In genomic region chr11:32838505-32839274, GRCh38 we compare ENCODE assay signal across 15 cellular contexts. TPM values are rescaled to one million over a fixed set of nuclear protein-coding genes. Genes with fewer than 3 reads are reported as not detected.
DNase-seq lines count a peak whose midpoint lies in the region; ATAC-seq and TF ChIP-seq lines count a peak whose summit lies in the region.
"Had no signal": no experiment of that assay in that cellular context is flagged by ENCODE, and none has a peak within 500 bp of the region (broad histone marks: within the 10 kb centered on the region; RNA-seq: fewer than 3 reads in every experiment).

No MANE protein-coding gene starts in this region.

- H3K4ac ChIP-seq in trophoblast cell (ENCODE audit: low read depth, low read length): no peak overlapping the region

- H3K9ac ChIP-seq in trophoblast cell (ENCODE audit: low read length): no peak overlapping the region
- H3K9ac ChIP-seq: SK-N-SH had no signal

- H3K27ac ChIP-seq in trophoblast cell (ENCODE audit: low read depth, low read length): no peak overlapping the region
- H3K27ac ChIP-seq: brain microvascular endothelial cell, ovary had no signal

- no peaks in the 10 kb centered on the region for H3K79me2 ChIP-seq in trophoblast cell (ENCODE audit: control insufficient read depth, insufficient read depth, low read length, poor library complexity)

- no peak overlapping the region for H4K12ac ChIP-seq in trophoblast cell (ENCODE audit: low read depth, low read length)

- H3K4me3 ChIP-seq in epithelial cell of esophagus (ENCODE audit: low read length): peak overlapping the region; percentile 28
- no peak overlapping the region for H3K4me3 ChIP-seq in trophoblast cell (ENCODE audit: low read depth, low read length)
- H3K4me3 ChIP-seq: ovary had no signal

- no peak overlapping the region for H3K18ac ChIP-seq in trophoblast cell (ENCODE audit: low read length)

- H2AK5ac ChIP-seq in trophoblast cell (ENCODE audit: low read length): no peak overlapping the region

- no CpG with 5 or more reads among the region's 2 CpGs for WGBS in trophoblast cell (ENCODE audit: extremely low coverage, insufficient coverage, insufficient read length)

- H3K4me1 ChIP-seq in trophoblast cell (ENCODE audit: control insufficient read depth in 1 of 2, insufficient read depth in 2 of 2, low read length in 2 of 2): no peaks in the 10 kb centered on the region

- no peak overlapping the region for H2BK120ac ChIP-seq in trophoblast cell (ENCODE audit: insufficient read depth, low read length, poor library complexity)

- no peaks in the 10 kb centered on the region for H3K27me3 ChIP-seq in trophoblast cell (ENCODE audit: insufficient read depth, low read length)
- H3K27me3 ChIP-seq: brain microvascular endothelial cell, ovary had no signal

- ATAC-seq in HG03095 (IDR thresholded peaks at IDR 0.05; ENCODE audit: unreplicated experiment): no peak
- ATAC-seq: activated CD4-positive, CD25-positive, alpha-beta regulatory T cell treated with anti-CD3 and anti-CD28 coated beads, Interleukin-2, amount 50 U/mL, for 24 hours had no signal

- H2BK12ac ChIP-seq in trophoblast cell (ENCODE audit: low read length): no peak overlapping the region

- no peak overlapping the region for H3K23ac ChIP-seq in trophoblast cell (ENCODE audit: low read length)

- H3K14ac ChIP-seq in trophoblast cell (ENCODE audit: low read length): no peak overlapping the region

- no peak for TF ChIP-seq CTCF in epithelial cell of esophagus (IDR thresholded peaks at IDR 0.05; ENCODE audit: insufficient read depth, low read depth, low read length, missing control alignments)

- H4K91ac ChIP-seq in trophoblast cell (ENCODE audit: low read depth, low read length): no peak overlapping the region

- peaks cover 2 to 6% of the 10 kb centered on the region in 2 experiments for H3K36me3 ChIP-seq in trophoblast cell (ENCODE audit: control insufficient read depth in 1 of 2, insufficient read depth in 2 of 2, low read length in 2 of 2)
- H3K36me3 ChIP-seq: brain microvascular endothelial cell, ovary had no signal

- H4K8ac ChIP-seq in trophoblast cell (ENCODE audit: low read depth, low read length): no peak overlapping the region

- no peak overlapping the region for H3K4me2 ChIP-seq in trophoblast cell (ENCODE audit: low read length)
- H3K4me2 ChIP-seq: SK-N-SH had no signal

- no peak overlapping the region for H2AFZ ChIP-seq in trophoblast cell (ENCODE audit: insufficient read depth, low read length, poor library complexity)

- no peaks in the 10 kb centered on the region for H3K79me1 ChIP-seq in trophoblast cell (ENCODE audit: low read length)

- no peaks in the 10 kb centered on the region for H3K9me3 ChIP-seq in trophoblast cell (ENCODE audit: insufficient read depth, low read depth, low read length)
- H3K9me3 ChIP-seq: ovary, SK-N-SH had no signal

- H2BK5ac ChIP-seq in trophoblast cell (ENCODE audit: low read depth, low read length, poor library complexity): no peak overlapping the region

- peak; percentile 29 for DNase-seq in NCI-H345 (lab: John Stamatoyannopoulos, UW)
- DNase-seq in NCI-H345 treated with DMSO at 0.1 percent for 48 hours (lab: John Stamatoyannopoulos, UW; ENCODE audit: unreplicated experiment): no peak
- DNase-seq in NCI-H2171 (lab: John Stamatoyannopoulos, UW): peak; percentile 7
- DNase-seq in epithelial cell of esophagus (ENCODE audit: low read depth): peak; percentile 94
- peak; percentile 23 to 88 for DNase-seq in trophoblast cell
- no peak for DNase-seq in stimulated activated CD4-positive, alpha-beta T cell treated with anti-CD3 and anti-CD28 coated beads, Interleukin-1b, Interleukin-23, amount 100 ng/mL, for 48 hours
- no peak for DNase-seq in NK-92 (lab: John Stamatoyannopoulos, UW; ENCODE audit: unreplicated experiment)
- DNase-seq: brain microvascular endothelial cell, DND-41, mesendoderm, NCI-H524 treated with DMSO at 0.1 percent for 48 hours, ovary, SK-N-SH had no signal

RNA-seq across cellular contexts. Expression of gene PRRG4, which starts 9.0 kb away (rescaled TPM):
- polyA plus RNA-seq in trophoblast cell (2013): 5.1 and 5.4 TPM in 2 replicates

RNA-seq across cellular contexts. Expression of gene CCDC73, which starts 44.2 kb away (rescaled TPM):
- 0.06 and 0.07 TPM in 2 replicates for polyA plus RNA-seq in trophoblast cell (2013)
- polyA plus RNA-seq: SK-N-SH had no signal

RNA-seq across cellular contexts. Expression of gene QSER1, which starts 53.9 kb away (rescaled TPM):
- polyA plus RNA-seq in trophoblast cell (2013): 18.1 and 19.6 TPM in 2 replicates

Comparison
In these comparisons a context has a peak if more than half of its experiments do, and no peak if none do; other contexts are left out.
1. DNase-seq: peak in NCI-H345 (single experiment), NCI-H2171 (single experiment), epithelial cell of esophagus (single experiment) and trophoblast cell (2 of 2); none in NCI-H345 treated with DMSO at 0.1 percent for 48 hours (single experiment), stimulated activated CD4-positive, alpha-beta T cell treated with anti-CD3 and anti-CD28 coated beads, Interleukin-1b, Interleukin-23, amount 100 ng/mL, for 48 hours (single experiment) and NK-92 (single experiment).